ENCODE assay signal across 8 cellular contexts in the genomic region with DNA sequence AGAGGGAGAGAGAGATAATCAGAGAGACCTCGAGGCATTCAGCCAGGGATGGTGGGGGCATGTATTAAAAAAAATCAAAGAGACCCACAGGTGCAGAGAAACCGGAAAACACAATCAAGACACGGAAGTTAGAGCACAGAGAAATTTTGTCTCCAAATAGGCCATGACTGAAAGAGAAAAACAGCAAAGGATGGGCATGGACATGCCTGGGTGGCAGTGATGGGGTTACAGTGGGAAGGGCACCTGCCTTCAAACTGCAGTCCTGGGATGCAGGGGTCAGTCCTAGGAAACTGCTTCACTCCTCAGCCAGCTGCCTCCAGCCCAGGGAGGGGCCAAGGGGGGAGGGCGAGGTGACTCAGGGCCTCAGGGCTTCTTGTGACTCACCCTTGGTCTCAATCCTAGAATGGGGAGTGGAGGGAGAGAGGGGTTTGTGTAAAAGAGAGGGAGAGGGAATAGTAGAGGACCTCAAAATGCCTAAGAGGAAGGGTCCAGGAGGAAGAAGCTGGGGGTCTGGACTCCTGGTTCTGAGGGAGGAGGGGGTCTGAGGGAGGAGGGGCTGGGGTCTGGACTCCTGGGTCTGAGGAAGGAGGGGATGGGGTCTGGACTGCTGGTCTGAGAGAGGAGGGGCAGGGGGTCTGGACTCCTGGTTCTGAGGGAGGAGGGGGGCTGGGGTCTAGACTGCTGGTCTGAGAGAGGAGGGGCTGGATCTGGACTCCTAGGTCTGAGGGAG. TPM values are rescaled to one million over a fixed set of nuclear protein-coding genes. Genes with fewer than 3 reads are reported as not detected.
DNase-seq lines count a peak whose midpoint lies in the region; ATAC-seq, FAIRE-seq and TF ChIP-seq lines count a peak whose summit lies in the region.

No MANE protein-coding gene starts in this region.

- TF ChIP-seq CTCF in Peyer's patch (IDR thresholded peaks at IDR 0.05) = no peak

- DNase-seq in GM18507 (ENCODE audit: extremely low spot score, insufficient read length, low read depth) = no peak
- DNase-seq in Peyer's patch = peak in 2 of 3 donors; percentile 61 to 82
- peak; percentile 87 for DNase-seq in activated naive CD4-positive, alpha-beta T cell treated with anti-CD3 and anti-CD28 coated beads for 36 hours
- peak; percentile 84 for DNase-seq in iris pigment epithelial cell (ENCODE audit: low read depth)
- peak; percentile 41 to 65 for DNase-seq in stimulated activated naive CD8-positive, alpha-beta T cell treated with anti-CD3 and anti-CD28 coated beads, Interleukin-15, amount 100 ng/mL, for 72 hours
- no peak for DNase-seq in mucosa of gallbladder (ENCODE audit: low spot score)
- no peak for DNase-seq in middle frontal gyrus (ENCODE audit: extremely low spot score, low spot score)

- H3K36me3 ChIP-seq in Peyer's patch = no peaks in the 10 kb centered on the region

- peaks cover 1 to 40% (median 13%) of the 10 kb centered on the region in 4 donors for H3K4me1 ChIP-seq in Peyer's patch

- peak; percentile 76 for FAIRE-seq in GM18507 (lab: Jason Lieb, UNC)

- H3K27ac ChIP-seq in Peyer's patch = peak overlapping the region; percentile 28 to 93 (median 56)

- intact Hi-C loops in activated naive CD4-positive, alpha-beta T cell treated with anti-CD3 and anti-CD28 coated beads for 36 hours (cut with micrococcal nuclease) = loop anchor here (2.0 to 10.0 kb wide), 3 partner anchors 210 to 320 kb away; a partner anchor contains a TSS

- peak; percentile 42 for ATAC-seq in stimulated activated naive CD8-positive, alpha-beta T cell treated with anti-CD3 and anti-CD28 coated beads, Interleukin-15, amount 100 ng/mL, for 72 hours
- ATAC-seq in HG03108 (IDR thresholded peaks at IDR 0.05; ENCODE audit: unreplicated experiment) = no peak

- no peaks in the 10 kb centered on the region for H3K27me3 ChIP-seq in Peyer's patch

- no peak overlapping the region for H3K4me3 ChIP-seq in Peyer's patch

- no peaks in the 10 kb centered on the region for H3K27me3 Mint-ChIP-seq in activated naive CD4-positive, alpha-beta T cell treated with anti-CD3 and anti-CD28 coated beads for 36 hours (ENCODE audit: low read depth)
- peaks cover 6% of the 10 kb centered on the region for H3K27me3 Mint-ChIP-seq in stimulated activated naive CD8-positive, alpha-beta T cell treated with anti-CD3 and anti-CD28 coated beads, Interleukin-15, amount 100 ng/mL, for 72 hours

- H3K9me3 Mint-ChIP-seq in activated naive CD4-positive, alpha-beta T cell treated with anti-CD3 and anti-CD28 coated beads for 36 hours = no peaks in the 10 kb centered on the region
- no peaks in the 10 kb centered on the region for H3K9me3 Mint-ChIP-seq in stimulated activated naive CD8-positive, alpha-beta T cell treated with anti-CD3 and anti-CD28 coated beads, Interleukin-15, amount 100 ng/mL, for 72 hours

- H3K4me1 Mint-ChIP-seq in activated naive CD4-positive, alpha-beta T cell treated with anti-CD3 and anti-CD28 coated beads for 36 hours (ENCODE audit: low read depth) = peaks cover 43% of the 10 kb centered on the region
- H3K4me1 Mint-ChIP-seq in stimulated activated naive CD8-positive, alpha-beta T cell treated with anti-CD3 and anti-CD28 coated beads, Interleukin-15, amount 100 ng/mL, for 72 hours = peaks cover 52% of the 10 kb centered on the region

- no peaks in the 10 kb centered on the region for H3K9me3 ChIP-seq in Peyer's patch

- H3K36me3 Mint-ChIP-seq in activated naive CD4-positive, alpha-beta T cell treated with anti-CD3 and anti-CD28 coated beads for 36 hours (ENCODE audit: low read depth) = peaks cover 6% of the 10 kb centered on the region

- CTCF ChIA-PET in activated naive CD4-positive, alpha-beta T cell treated with anti-CD3 and anti-CD28 coated beads for 36 hours (lab: Charles Lee) = interaction anchor here (1.0 to 2.3 kb wide), 9 partner anchors 9 to 116 kb away, joined by 3 to 29 read pairs (median 5); a partner anchor contains a TSS

- TF ChIP-seq POLR2A in Peyer's patch (IDR thresholded peaks at IDR 0.05) = no peak

- peak overlapping the region; percentile 95 for H3K27ac Mint-ChIP-seq in activated naive CD4-positive, alpha-beta T cell treated with anti-CD3 and anti-CD28 coated beads for 36 hours
- peak overlapping the region; percentile 72 to 93 for H3K27ac Mint-ChIP-seq in stimulated activated naive CD8-positive, alpha-beta T cell treated with anti-CD3 and anti-CD28 coated beads, Interleukin-15, amount 100 ng/mL, for 72 hours

- peak overlapping the region; percentile 66 for H3K4me3 Mint-ChIP-seq in activated naive CD4-positive, alpha-beta T cell treated with anti-CD3 and anti-CD28 coated beads for 36 hours
- peak overlapping the region; percentile 39 to 68 for H3K4me3 Mint-ChIP-seq in stimulated activated naive CD8-positive, alpha-beta T cell treated with anti-CD3 and anti-CD28 coated beads, Interleukin-15, amount 100 ng/mL, for 72 hours

RNA-seq across cellular contexts. Expression of a gene that starts 3.6 kb away (rescaled TPM):
- total RNA-seq in Peyer's patch = 10 to 100 TPM in 3 of 4 donors, 1 to 10 TPM in 1; 5.1 to 54.5 (median 33.1) TPM
- 10 to 100 TPM; 68.4 to 73.7 TPM for total RNA-seq in activated naive CD4-positive, alpha-beta T cell treated with anti-CD3 and anti-CD28 coated beads for 36 hours
- total RNA-seq in mucosa of gallbladder = 10.5 TPM

RNA-seq across cellular contexts. Expression of a gene that starts 17.8 kb away (rescaled TPM):
- total RNA-seq in Peyer's patch (1 to 10 TPM in 1 of 4 donors, under 1 TPM in 1, not detected in 2; 0.27 to 1.7 TPM), mucosa of gallbladder (1.6 TPM)
- 1 to 10 TPM; 1.3 to 2.0 TPM for total RNA-seq in activated naive CD4-positive, alpha-beta T cell treated with anti-CD3 and anti-CD28 coated beads for 36 hours

RNA-seq across cellular contexts. Expression of a gene that starts 29.7 kb away (rescaled TPM):
- total RNA-seq in Peyer's patch = 10 to 100 TPM; 25.0 to 56.1 (median 40.8) TPM
- total RNA-seq in activated naive CD4-positive, alpha-beta T cell treated with anti-CD3 and anti-CD28 coated beads for 36 hours = 100 to 1,000 TPM; 103 to 111 TPM
- total RNA-seq in mucosa of gallbladder = 71.4 TPM

RNA-seq across cellular contexts. Expression of a gene that starts 42.7 kb away (rescaled TPM):
- total RNA-seq in Peyer's patch (10 to 100 TPM in 2 of 4 donors, 1 to 10 TPM in 2; 5.4 to 22.1 (median 11.8) TPM), mucosa of gallbladder (10.3 TPM)
- total RNA-seq in activated naive CD4-positive, alpha-beta T cell treated with anti-CD3 and anti-CD28 coated beads for 36 hours = 1 to 10 TPM; 6.8 to 7.7 TPM

Comparison
In these comparisons a context has a peak if more than half of its experiments do, and no peak if none do; other contexts are left out.
1. DNase-seq: peak in Peyer's patch (2 of 3), activated naive CD4-positive, alpha-beta T cell treated with anti-CD3 and anti-CD28 coated beads for 36 hours (single experiment), iris pigment epithelial cell (single experiment) and stimulated activated naive CD8-positive, alpha-beta T cell treated with anti-CD3 and anti-CD28 coated beads, Interleukin-15, amount 100 ng/mL, for 72 hours (2 of 2); none in GM18507 (single experiment), mucosa of gallbladder (single experiment) and middle frontal gyrus (single experiment).